ENCODE assay signal across 13 cellular contexts in the genomic region with DNA sequence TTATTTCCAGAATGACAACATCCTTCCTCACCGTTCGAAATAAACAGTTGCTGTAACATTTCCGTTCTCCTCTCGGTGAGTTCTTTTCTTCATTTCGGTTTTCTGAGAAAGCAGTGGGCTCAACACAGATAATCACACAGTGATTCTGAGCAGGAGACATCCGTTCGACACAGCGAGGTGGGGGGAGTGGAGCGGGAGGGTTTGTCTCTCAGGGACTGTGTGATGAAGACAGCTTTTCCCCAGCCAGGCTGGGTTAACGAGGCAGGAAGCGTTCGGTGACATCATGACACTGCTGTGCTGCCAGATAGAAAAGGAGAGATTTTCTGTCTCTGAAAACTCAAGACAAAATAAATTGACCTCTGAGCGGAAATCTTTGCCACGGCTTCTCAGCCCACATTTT.
DNase-seq lines count a peak whose midpoint lies in the region; ATAC-seq lines count a peak whose summit lies in the region.
"Had no signal": no experiment of that assay in that cellular context is flagged by ENCODE, and none has a peak within 500 bp of the region (broad histone marks: within the 10 kb centered on the region; RNA-seq: fewer than 3 reads in every experiment).

No MANE protein-coding gene starts in this region.

- no peaks in the 10 kb centered on the region for H3K27me3 Mint-ChIP-seq in activated naive CD8-positive, alpha-beta T cell treated with anti-CD3 and anti-CD28 coated beads, Interleukin-2, amount 10 ng/mL, durations not matched to agents 7 days and 5 days
- H3K27me3 Mint-ChIP-seq: effector memory CD8-positive, alpha-beta T cell had no signal

- H3K4me3 Mint-ChIP-seq in activated naive CD8-positive, alpha-beta T cell treated with anti-CD3 and anti-CD28 coated beads, Interleukin-2, amount 10 ng/mL, durations not matched to agents 7 days and 5 days = peak overlapping the region; percentile 69

- POLR2A ChIA-PET in activated naive CD8-positive, alpha-beta T cell treated with anti-CD3 and anti-CD28 coated beads, Interleukin-2, amount 10 ng/mL, durations not matched to agents 7 days and 5 days (lab: Charles Lee) = no interaction called here

- peak overlapping the region; percentile 93 for H3K27ac Mint-ChIP-seq in activated naive CD8-positive, alpha-beta T cell treated with anti-CD3 and anti-CD28 coated beads, Interleukin-2, amount 10 ng/mL, durations not matched to agents 7 days and 5 days
- H3K27ac Mint-ChIP-seq: effector memory CD8-positive, alpha-beta T cell had no signal

- peak; percentile 39 for DNase-seq in Daoy (ENCODE audit: low read depth)
- DNase-seq in activated CD4-positive, alpha-beta T cell treated with anti-CD3 and anti-CD28 coated beads, Interleukin-2, amount 50 U/mL, for 1 hour = peak; percentile 40
- DNase-seq in activated naive CD8-positive, alpha-beta T cell treated with anti-CD3 and anti-CD28 coated beads, Interleukin-2, amount 10 ng/mL, durations not matched to agents 7 days and 5 days = peak; percentile 42
- DNase-seq in stimulated activated CD4-positive, alpha-beta T cell treated with anti-CD3 and anti-CD28 coated beads, Interleukin-2, amount 100 ng/mL, for 24 hours = peak; percentile 38 to 42
- no peak for DNase-seq in KG1 (lab: John Stamatoyannopoulos, UW)
- DNase-seq in hippocampal formation (lab: John Stamatoyannopoulos, UW) = no peak
- DNase-seq: effector memory CD8-positive, alpha-beta T cell; GDM1; MG63; NCI-H226; uterus had no signal

- H3K9me3 Mint-ChIP-seq in activated naive CD8-positive, alpha-beta T cell treated with anti-CD3 and anti-CD28 coated beads, Interleukin-2, amount 10 ng/mL, durations not matched to agents 7 days and 5 days = peaks cover 4% of the 10 kb centered on the region

- ATAC-seq in activated naive CD8-positive, alpha-beta T cell treated with anti-CD3 and anti-CD28 coated beads, Interleukin-2, amount 10 ng/mL, durations not matched to agents 7 days and 5 days (ENCODE audit: low read depth) = peak; percentile 99
- no peak for ATAC-seq in HG02970 (IDR thresholded peaks at IDR 0.05; ENCODE audit: low FRiP score, unreplicated experiment)
- ATAC-seq in GM21390 (IDR thresholded peaks at IDR 0.05; ENCODE audit: unreplicated experiment) = no peak
- ATAC-seq: effector memory CD8-positive, alpha-beta T cell had no signal

- H3K36me3 Mint-ChIP-seq in activated naive CD8-positive, alpha-beta T cell treated with anti-CD3 and anti-CD28 coated beads, Interleukin-2, amount 10 ng/mL, durations not matched to agents 7 days and 5 days = no peaks in the 10 kb centered on the region

- peaks cover 4% of the 10 kb centered on the region for H3K4me1 Mint-ChIP-seq in activated naive CD8-positive, alpha-beta T cell treated with anti-CD3 and anti-CD28 coated beads, Interleukin-2, amount 10 ng/mL, durations not matched to agents 7 days and 5 days

Comparison
In these comparisons a context has a peak if more than half of its experiments do, and no peak if none do; other contexts are left out.
1. DNase-seq: peak in Daoy (single experiment), activated CD4-positive, alpha-beta T cell treated with anti-CD3 and anti-CD28 coated beads, Interleukin-2, amount 50 U/mL, for 1 hour (single experiment), activated naive CD8-positive, alpha-beta T cell treated with anti-CD3 and anti-CD28 coated beads, Interleukin-2, amount 10 ng/mL, durations not matched to agents 7 days and 5 days (single experiment) and stimulated activated CD4-positive, alpha-beta T cell treated with anti-CD3 and anti-CD28 coated beads, Interleukin-2, amount 100 ng/mL, for 24 hours (2 of 2); none in KG1 (single experiment) and hippocampal formation (0 of 2).